In genomic region chr4:47694322-47694721, GRCh38 we compare ENCODE assay signal across 21 cellular contexts.
"Had no signal": no experiment of that assay in that cellular context is flagged by ENCODE, and none has a peak within 500 bp of the region (broad histone marks: within the 10 kb centered on the region; RNA-seq: fewer than 3 reads in every experiment).

No MANE protein-coding gene starts in this region.

- H3K9me3 Mint-ChIP-seq: memory B cell had no signal

- H3K36me3 Mint-ChIP-seq: memory B cell had no signal

- H3K27ac Mint-ChIP-seq: memory B cell had no signal

- H3K4me3 Mint-ChIP-seq: memory B cell had no signal

- DNase-seq: dermis blood vessel endothelial cell; dorsolateral prefrontal cortex; effector CD4-positive, alpha-beta T cell; effector memory CD4-positive, alpha-beta T cell; erythroblast; esophagus squamous epithelium; foreskin fibroblast; foreskin melanocyte; gastrocnemius medialis; glutamatergic neuron; head of caudate nucleus; heart right ventricle; hippocampal formation; left cardiac atrium; left lung; left ventricle myocardium superior; lower lobe of right lung; mesendoderm; midbrain had no signal

- ATAC-seq: esophagus mucosa, gastrocnemius medialis, left cardiac atrium, left lung, left ventricle myocardium superior, lower lobe of right lung had no signal

- H3K4me1 Mint-ChIP-seq: memory B cell had no signal
